ENCODE assay signal across 8 cellular contexts in genomic region chr17:73192219-73192893, GRCh38. TPM values are rescaled to one million over a fixed set of nuclear protein-coding genes. Genes with fewer than 3 reads are reported as not detected.
A peak's percentile ranks its signal among the peaks of the same experiment; 100 is the strongest.
DNase-seq lines count a peak whose midpoint lies in the region; ATAC-seq lines count a peak whose summit lies in the region.

No MANE protein-coding gene starts in this region.

- H3K36me3 ChIP-seq in BLaER1 treated with 17β-estradiol and CSF1 and Interleukin-3, amounts not matched to agents 10 nM and 100 nM = peaks cover 12 to 25% (median 16%) of the 10 kb centered on the region in 11 experiments

- H3K9me3 ChIP-seq in BLaER1 treated with 17β-estradiol and CSF1 and Interleukin-3, amounts not matched to agents 10 nM and 100 nM (replicated peaks in 1 of 11) = no peaks in the 10 kb centered on the region

- peak overlapping the region; percentile 84 to 97 (median 88) for H3K4me2 ChIP-seq in BLaER1 treated with 17β-estradiol and CSF1 and Interleukin-3, amounts not matched to agents 10 nM and 100 nM

- no peaks in the 10 kb centered on the region for H3K27me3 ChIP-seq in BLaER1 treated with 17β-estradiol and CSF1 and Interleukin-3, amounts not matched to agents 10 nM and 100 nM

- H3K27ac ChIP-seq in BLaER1 treated with 17β-estradiol and CSF1 and Interleukin-3, amounts not matched to agents 10 nM and 100 nM = peak overlapping the region; percentile 60 to 93 (median 85); a peak in 21 of 22 replicates

- peaks cover 0 to 20% (median 0%) of the 10 kb centered on the region in 11 experiments; a peak in 7 of 22 replicates for H4K20me1 ChIP-seq in BLaER1 treated with 17β-estradiol and CSF1 and Interleukin-3, amounts not matched to agents 10 nM and 100 nM

- peak overlapping the region; percentile 82 to 93 (median 90) for H3K9ac ChIP-seq in BLaER1 treated with 17β-estradiol and CSF1 and Interleukin-3, amounts not matched to agents 10 nM and 100 nM

- H3K4me1 ChIP-seq in BLaER1 treated with 17β-estradiol and CSF1 and Interleukin-3, amounts not matched to agents 10 nM and 100 nM = peaks cover 31 to 49% (median 40%) of the 10 kb centered on the region in 10 experiments

- DNase-seq in NCI-H524 (lab: John Stamatoyannopoulos, UW) = peak; percentile 87 to 94
- DNase-seq in activated CD4-positive, alpha-beta T cell treated with anti-CD3 and anti-CD28 coated beads, Interleukin-2, amount 50 U/mL, for 24 hours (ENCODE audit: low read depth in 1 of 2, low spot score in 1 of 2) = peak; percentile 46 to 49
- peak; percentile 50 for DNase-seq in effector CD4-positive, alpha-beta T cell
- peak; percentile 62 to 70 for DNase-seq in lung microvascular endothelial cell (ENCODE audit: low read depth in 2 of 2)
- DNase-seq in stimulated activated CD8-positive, alpha-beta memory T cell treated with anti-CD3 and anti-CD28 coated beads, Interleukin-15, amount 100 ng/mL, for 1 hour (ENCODE audit: low read depth) = peak; percentile 4

- ATAC-seq in GM19043 (IDR thresholded peaks at IDR 0.05; ENCODE audit: low read depth, unreplicated experiment) = peak; percentile 45
- peak; percentile 66 for ATAC-seq in HG03280 (IDR thresholded peaks at IDR 0.05; ENCODE audit: unreplicated experiment)

- peak overlapping the region; percentile 89 to 99 (median 96) for H3K4me3 ChIP-seq in BLaER1 treated with 17β-estradiol and CSF1 and Interleukin-3, amounts not matched to agents 10 nM and 100 nM

RNA-seq across cellular contexts. Expression of gene COG1, which starts 0.5 kb away (rescaled TPM):
- total RNA-seq in lung microvascular endothelial cell = 9.2 and 16.1 TPM in 2 replicates

RNA-seq across cellular contexts. Expression of gene SSTR2, which starts 27.5 kb away (rescaled TPM):
- total RNA-seq in lung microvascular endothelial cell = not detected in 2 replicates

Comparison
In these comparisons a context has a peak if more than half of its experiments do, and no peak if none do; other contexts are left out.
1. Peak in every context shown above with its lines: DNase-seq, ATAC-seq, H3K4me3 ChIP-seq and H3K27ac ChIP-seq.
2. DNase-seq: peak in every context shown above with its lines; median percentile 90 in NCI-H524; 66 in lung microvascular endothelial cell; 50 in effector CD4-positive, alpha-beta T cell; 48 in activated CD4-positive, alpha-beta T cell treated with anti-CD3 and anti-CD28 coated beads, Interleukin-2, amount 50 U/mL, for 24 hours; 4 in stimulated activated CD8-positive, alpha-beta memory T cell treated with anti-CD3 and anti-CD28 coated beads, Interleukin-15, amount 100 ng/mL, for 1 hour.